In genomic region chr12:1369460-1369859, GRCh38 we compare ENCODE assay signal across 1 cellular context.
TF ChIP-seq lines count a peak whose summit lies in the region.

No MANE protein-coding gene starts in this region.

TF ChIP-seq in WTC11, 78 proteins besides CTCF, POLR2A, EP300 and RAD21 (continued from another document):
- TF ChIP-seq AFF4 (CRISPR knock-in tag; IDR thresholded peaks at IDR 0.05; ENCODE audit: borderline replicate concordance) (no peak), USF1 (CRISPR knock-in tag; IDR thresholded peaks at IDR 0.05) (no peak)
- TF ChIP-seq, protein P1, sequence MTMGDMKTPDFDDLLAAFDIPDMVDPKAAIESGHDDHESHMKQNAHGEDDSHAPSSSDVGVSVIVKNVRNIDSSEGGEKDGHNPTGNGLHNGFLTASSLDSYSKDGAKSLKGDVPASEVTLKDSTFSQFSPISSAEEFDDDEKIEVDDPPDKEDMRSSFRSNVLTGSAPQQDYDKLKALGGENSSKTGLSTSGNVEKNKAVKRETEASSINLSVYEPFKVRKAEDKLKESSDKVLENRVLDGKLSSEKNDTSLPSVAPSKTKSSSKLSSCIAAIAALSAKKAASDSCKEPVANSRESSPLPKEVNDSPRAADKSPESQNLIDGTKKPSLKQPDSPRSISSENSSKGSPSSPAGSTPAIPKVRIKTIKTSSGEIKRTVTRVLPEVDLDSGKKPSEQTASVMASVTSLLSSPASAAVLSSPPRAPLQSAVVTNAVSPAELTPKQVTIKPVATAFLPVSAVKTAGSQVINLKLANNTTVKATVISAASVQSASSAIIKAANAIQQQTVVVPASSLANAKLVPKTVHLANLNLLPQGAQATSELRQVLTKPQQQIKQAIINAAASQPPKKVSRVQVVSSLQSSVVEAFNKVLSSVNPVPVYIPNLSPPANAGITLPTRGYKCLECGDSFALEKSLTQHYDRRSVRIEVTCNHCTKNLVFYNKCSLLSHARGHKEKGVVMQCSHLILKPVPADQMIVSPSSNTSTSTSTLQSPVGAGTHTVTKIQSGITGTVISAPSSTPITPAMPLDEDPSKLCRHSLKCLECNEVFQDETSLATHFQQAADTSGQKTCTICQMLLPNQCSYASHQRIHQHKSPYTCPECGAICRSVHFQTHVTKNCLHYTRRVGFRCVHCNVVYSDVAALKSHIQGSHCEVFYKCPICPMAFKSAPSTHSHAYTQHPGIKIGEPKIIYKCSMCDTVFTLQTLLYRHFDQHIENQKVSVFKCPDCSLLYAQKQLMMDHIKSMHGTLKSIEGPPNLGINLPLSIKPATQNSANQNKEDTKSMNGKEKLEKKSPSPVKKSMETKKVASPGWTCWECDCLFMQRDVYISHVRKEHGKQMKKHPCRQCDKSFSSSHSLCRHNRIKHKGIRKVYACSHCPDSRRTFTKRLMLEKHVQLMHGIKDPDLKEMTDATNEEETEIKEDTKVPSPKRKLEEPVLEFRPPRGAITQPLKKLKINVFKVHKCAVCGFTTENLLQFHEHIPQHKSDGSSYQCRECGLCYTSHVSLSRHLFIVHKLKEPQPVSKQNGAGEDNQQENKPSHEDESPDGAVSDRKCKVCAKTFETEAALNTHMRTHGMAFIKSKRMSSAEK (CRISPR knock-in tag; IDR thresholded peaks at IDR 0.05; ENCODE audit: borderline replicate concordance) = no peak
TF ChIP-seq in WTC11: peak in this region for 0.
